Comparison of ENCODE assay signal across 8 cellular contexts in genomic region chr11:33996498-33997454, GRCh38. TPM values are rescaled to one million over a fixed set of nuclear protein-coding genes. Genes with fewer than 3 reads are reported as not detected.
DNase-seq lines count a peak whose midpoint lies in the region; ATAC-seq and TF ChIP-seq lines count a peak whose summit lies in the region.

No MANE protein-coding gene starts in this region.

- ATAC-seq in GM21367 (IDR thresholded peaks at IDR 0.05; ENCODE audit: unreplicated experiment) (peak; percentile 56), naive B cell (ENCODE audit: low read depth in 2 of 2) (peak; percentile 95 to 98)

- H3K4me1 Mint-ChIP-seq in Caco-2 (ENCODE audit: low read depth, unreplicated experiment) (peaks cover 13% of the 10 kb centered on the region), naive B cell (peaks cover 9 to 12% (median 9%) of the 10 kb centered on the region in 3 donors)

- H3K4me1 ChIP-seq in Caco-2 (no peaks in the 10 kb centered on the region; the same call in 1 of the 2 replicates), NT2/D1 (ENCODE audit: insufficient read depth, insufficient read length) (no peaks in the 10 kb centered on the region)

- no peak overlapping the region for H3K9ac ChIP-seq in NT2/D1 (ENCODE audit: insufficient read length, low read depth)

- H3K27ac ChIP-seq in epithelial cell of prostate = no peak overlapping the region

- intact Hi-C loops in Caco-2 (cut with micrococcal nuclease; ENCODE audit: unreplicated experiment) = loop anchor here (1.0 to 5.0 kb wide), 5 partner anchors 55 to 363 kb away; partner anchors contain the start of genes CAPRIN1 and NAT10

- H3K9me3 Mint-ChIP-seq in Caco-2 (ENCODE audit: unreplicated experiment) = no peaks in the 10 kb centered on the region
- no peaks in the 10 kb centered on the region for H3K9me3 Mint-ChIP-seq in naive B cell

- no TSS peak for BruUV-seq in Caco-2 (replicated peaks; lab: Mats Ljungman, UMichigan)

- TF ChIP-seq CTCF in Caco-2 (IDR thresholded peaks at IDR 0.05; ENCODE audit: insufficient read depth in 1 of 2, low read depth in 1 of 2, low read length in 1 of 2, severe bottlenecking in 1 of 2, unreplicated experiment in 1 of 2) = peak; percentile 86 to 90

- H3K36me3 ChIP-seq in Caco-2 (ENCODE audit: control insufficient read depth, insufficient read depth, low read length) = no peaks in the 10 kb centered on the region
- H3K36me3 ChIP-seq in NT2/D1 (ENCODE audit: insufficient read depth, insufficient read length, low read length) = no peaks in the 10 kb centered on the region

- POLR2A ChIA-PET in Caco-2 (lab: Charles Lee) = no interaction called here

- DNase-seq in Caco-2 (peak; percentile 81 to 85), HUDEP-2 (lab: John Stamatoyannopoulos, UW; ENCODE audit: unreplicated experiment in 76 of 76) (peak in 67 of 76 experiments; percentile 6 to 81 (median 50)), NT2/D1 (ENCODE audit: low read depth, low spot score) (peak; percentile 35), epithelial cell of prostate (ENCODE audit: low read depth, low spot score) (peak; percentile 29), naive B cell (peak; percentile 71)
- peak; percentile 79 for DNase-seq in activated CD8-positive, alpha-beta memory T cell treated with anti-CD3 and anti-CD28 coated beads, Interleukin-2, amount 50 U/mL, for 48 hours
- peak; percentile 46 to 62 for DNase-seq in stimulated activated CD8-positive, alpha-beta memory T cell treated with anti-CD3 and anti-CD28 coated beads, Interleukin-7, amount 100 ng/mL, for 4 hours (ENCODE audit: low read depth in 2 of 2)

- H3K4me3 Mint-ChIP-seq in Caco-2 (ENCODE audit: unreplicated experiment) (peak overlapping the region; percentile 63), naive B cell (peak overlapping the region in 3 of 8 donors; percentile 35 to 74 (median 45))

- H3K36me3 Mint-ChIP-seq in Caco-2 (ENCODE audit: insufficient read depth, unreplicated experiment) (no peaks in the 10 kb centered on the region), naive B cell (no peaks in the 10 kb centered on the region)

- H3K9me3 ChIP-seq in Caco-2 (no peaks in the 10 kb centered on the region), NT2/D1 (ENCODE audit: insufficient read depth, low read length) (no peaks in the 10 kb centered on the region)

- no peaks in the 10 kb centered on the region for H3K27me3 ChIP-seq in Caco-2 (replicated peaks; ENCODE audit: control insufficient read depth, insufficient read depth, low read length)
- peaks cover 13% of the 10 kb centered on the region for H3K27me3 ChIP-seq in NT2/D1 (ENCODE audit: insufficient read depth, insufficient read length)

- H3K27me3 Mint-ChIP-seq in Caco-2 (ENCODE audit: insufficient read depth, unreplicated experiment) (peaks cover 4% of the 10 kb centered on the region), naive B cell (peaks cover 17 to 40% (median 31%) of the 10 kb centered on the region in 3 donors)

- H3K4me3 ChIP-seq in Caco-2 (ENCODE audit: low read depth, low read length) (peak overlapping the region; percentile 22), NT2/D1 (ENCODE audit: insufficient read length, low read depth) (no peak overlapping the region)

- no peak overlapping the region for H3K27ac Mint-ChIP-seq in Caco-2 (ENCODE audit: unreplicated experiment)
- H3K27ac Mint-ChIP-seq in naive B cell = peak overlapping the region in 1 of 6 donors; percentile 58

- CTCF ChIA-PET in Caco-2 (lab: Charles Lee) = interaction anchor here (0.6 to 1.4 kb wide), 5 partner anchors 11 to 361 kb away, joined by 3 to 7 read pairs (median 4); partner anchors contain the start of genes ABTB2 and NAT10

RNA-seq across cellular contexts. Expression of gene CAPRIN1, which starts 54.8 kb away (rescaled TPM):
- total RNA-seq in Caco-2 (2022) = 217 and 224 TPM in 2 replicates
- 10 to 100 TPM; 36.3 to 70.9 (median 50.7) TPM for polyA plus RNA-seq in naive B cell (ENCODE audit: low read depth in 6 of 6)

Comparison
In these comparisons a context has a peak if more than half of its experiments do, and no peak if none do; other contexts are left out.
1. DNase-seq: peak in every context shown above with its lines; median percentile 83 in Caco-2; 79 in activated CD8-positive, alpha-beta memory T cell treated with anti-CD3 and anti-CD28 coated beads, Interleukin-2, amount 50 U/mL, for 48 hours; 71 in naive B cell; 54 in stimulated activated CD8-positive, alpha-beta memory T cell treated with anti-CD3 and anti-CD28 coated beads, Interleukin-7, amount 100 ng/mL, for 4 hours; 50 in HUDEP-2; 35 in NT2/D1; 29 in epithelial cell of prostate.